1 cellular context compared by ENCODE assay signal in the genomic region with DNA sequence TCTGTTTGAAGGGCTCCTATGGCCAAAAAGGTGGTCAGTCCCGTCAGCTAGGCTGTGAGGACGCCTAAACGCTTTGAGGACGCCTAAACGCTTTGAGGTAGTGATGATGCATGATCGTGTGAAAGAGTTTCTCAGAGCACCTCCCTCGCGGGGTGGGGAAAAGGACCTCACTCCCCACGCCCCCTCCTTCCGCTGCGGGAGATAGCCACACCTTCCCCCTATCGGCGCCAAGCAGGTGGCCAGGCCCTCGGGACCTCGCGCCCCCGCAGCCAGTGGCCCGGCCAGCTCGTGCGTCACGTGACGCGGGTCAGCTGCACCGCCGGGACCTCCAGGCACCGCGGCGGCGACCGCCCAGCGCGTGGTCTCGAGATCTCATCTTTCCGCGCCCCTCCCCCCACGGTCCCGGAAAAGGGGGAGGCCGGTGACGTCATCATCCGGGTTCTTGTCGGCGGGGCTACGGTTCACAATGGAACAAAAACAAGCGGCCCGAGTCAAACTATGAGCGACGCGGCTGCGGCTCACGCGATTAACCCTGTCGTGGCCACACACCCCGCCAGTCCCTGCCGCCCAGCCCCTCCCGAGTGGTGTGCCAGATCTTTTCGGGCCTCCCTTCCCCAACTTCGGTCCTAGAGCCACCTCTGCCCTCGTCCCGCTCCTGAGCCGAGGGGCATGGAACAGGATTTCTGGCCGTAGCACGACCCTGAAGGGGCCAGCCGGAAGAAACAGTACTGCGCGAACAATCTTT.
TF ChIP-seq lines count a peak whose summit lies in the region.

No MANE protein-coding gene starts in this region.

TF ChIP-seq in HepG2, 621 proteins besides CTCF, POLR2A, EP300 and RAD21 (continued from another document and continues in another):
- TF ChIP-seq, protein P1, sequence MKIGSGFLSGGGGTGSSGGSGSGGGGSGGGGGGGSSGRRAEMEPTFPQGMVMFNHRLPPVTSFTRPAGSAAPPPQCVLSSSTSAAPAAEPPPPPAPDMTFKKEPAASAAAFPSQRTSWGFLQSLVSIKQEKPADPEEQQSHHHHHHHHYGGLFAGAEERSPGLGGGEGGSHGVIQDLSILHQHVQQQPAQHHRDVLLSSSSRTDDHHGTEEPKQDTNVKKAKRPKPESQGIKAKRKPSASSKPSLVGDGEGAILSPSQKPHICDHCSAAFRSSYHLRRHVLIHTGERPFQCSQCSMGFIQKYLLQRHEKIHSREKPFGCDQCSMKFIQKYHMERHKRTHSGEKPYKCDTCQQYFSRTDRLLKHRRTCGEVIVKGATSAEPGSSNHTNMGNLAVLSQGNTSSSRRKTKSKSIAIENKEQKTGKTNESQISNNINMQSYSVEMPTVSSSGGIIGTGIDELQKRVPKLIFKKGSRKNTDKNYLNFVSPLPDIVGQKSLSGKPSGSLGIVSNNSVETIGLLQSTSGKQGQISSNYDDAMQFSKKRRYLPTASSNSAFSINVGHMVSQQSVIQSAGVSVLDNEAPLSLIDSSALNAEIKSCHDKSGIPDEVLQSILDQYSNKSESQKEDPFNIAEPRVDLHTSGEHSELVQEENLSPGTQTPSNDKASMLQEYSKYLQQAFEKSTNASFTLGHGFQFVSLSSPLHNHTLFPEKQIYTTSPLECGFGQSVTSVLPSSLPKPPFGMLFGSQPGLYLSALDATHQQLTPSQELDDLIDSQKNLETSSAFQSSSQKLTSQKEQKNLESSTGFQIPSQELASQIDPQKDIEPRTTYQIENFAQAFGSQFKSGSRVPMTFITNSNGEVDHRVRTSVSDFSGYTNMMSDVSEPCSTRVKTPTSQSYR (CRISPR knock-in tag; IDR thresholded peaks at IDR 0.05; ENCODE audit: borderline replicate concordance) = peak; percentile 97
- TF ChIP-seq, protein P2, sequence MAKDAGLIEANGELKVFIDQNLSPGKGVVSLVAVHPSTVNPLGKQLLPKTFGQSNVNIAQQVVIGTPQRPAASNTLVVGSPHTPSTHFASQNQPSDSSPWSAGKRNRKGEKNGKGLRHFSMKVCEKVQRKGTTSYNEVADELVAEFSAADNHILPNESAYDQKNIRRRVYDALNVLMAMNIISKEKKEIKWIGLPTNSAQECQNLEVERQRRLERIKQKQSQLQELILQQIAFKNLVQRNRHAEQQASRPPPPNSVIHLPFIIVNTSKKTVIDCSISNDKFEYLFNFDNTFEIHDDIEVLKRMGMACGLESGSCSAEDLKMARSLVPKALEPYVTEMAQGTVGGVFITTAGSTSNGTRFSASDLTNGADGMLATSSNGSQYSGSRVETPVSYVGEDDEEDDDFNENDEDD (CRISPR knock-in tag; IDR thresholded peaks at IDR 0.05; ENCODE audit: borderline replicate concordance) = peak; percentile 91; the same call in 1 of the 2 replicates
- TF ChIP-seq HMGA1 (CRISPR knock-in tag; conservative IDR thresholded peaks at IDR 0.05) = no peak
- peak; percentile 79; the same call in 1 of the 2 replicates for TF ChIP-seq SAFB2 (CRISPR knock-in tag; IDR thresholded peaks at IDR 0.05; ENCODE audit: borderline replicate concordance, low read depth)
- TF ChIP-seq RFX3 (CRISPR knock-in tag; IDR thresholded peaks at IDR 0.05) = no peak
- peak; percentile 25; the same call in 1 of the 2 replicates for TF ChIP-seq SIN3A (IDR thresholded peaks at IDR 0.05; ENCODE audit: borderline replicate concordance, low read depth, low read length)
- TF ChIP-seq, protein P3, sequence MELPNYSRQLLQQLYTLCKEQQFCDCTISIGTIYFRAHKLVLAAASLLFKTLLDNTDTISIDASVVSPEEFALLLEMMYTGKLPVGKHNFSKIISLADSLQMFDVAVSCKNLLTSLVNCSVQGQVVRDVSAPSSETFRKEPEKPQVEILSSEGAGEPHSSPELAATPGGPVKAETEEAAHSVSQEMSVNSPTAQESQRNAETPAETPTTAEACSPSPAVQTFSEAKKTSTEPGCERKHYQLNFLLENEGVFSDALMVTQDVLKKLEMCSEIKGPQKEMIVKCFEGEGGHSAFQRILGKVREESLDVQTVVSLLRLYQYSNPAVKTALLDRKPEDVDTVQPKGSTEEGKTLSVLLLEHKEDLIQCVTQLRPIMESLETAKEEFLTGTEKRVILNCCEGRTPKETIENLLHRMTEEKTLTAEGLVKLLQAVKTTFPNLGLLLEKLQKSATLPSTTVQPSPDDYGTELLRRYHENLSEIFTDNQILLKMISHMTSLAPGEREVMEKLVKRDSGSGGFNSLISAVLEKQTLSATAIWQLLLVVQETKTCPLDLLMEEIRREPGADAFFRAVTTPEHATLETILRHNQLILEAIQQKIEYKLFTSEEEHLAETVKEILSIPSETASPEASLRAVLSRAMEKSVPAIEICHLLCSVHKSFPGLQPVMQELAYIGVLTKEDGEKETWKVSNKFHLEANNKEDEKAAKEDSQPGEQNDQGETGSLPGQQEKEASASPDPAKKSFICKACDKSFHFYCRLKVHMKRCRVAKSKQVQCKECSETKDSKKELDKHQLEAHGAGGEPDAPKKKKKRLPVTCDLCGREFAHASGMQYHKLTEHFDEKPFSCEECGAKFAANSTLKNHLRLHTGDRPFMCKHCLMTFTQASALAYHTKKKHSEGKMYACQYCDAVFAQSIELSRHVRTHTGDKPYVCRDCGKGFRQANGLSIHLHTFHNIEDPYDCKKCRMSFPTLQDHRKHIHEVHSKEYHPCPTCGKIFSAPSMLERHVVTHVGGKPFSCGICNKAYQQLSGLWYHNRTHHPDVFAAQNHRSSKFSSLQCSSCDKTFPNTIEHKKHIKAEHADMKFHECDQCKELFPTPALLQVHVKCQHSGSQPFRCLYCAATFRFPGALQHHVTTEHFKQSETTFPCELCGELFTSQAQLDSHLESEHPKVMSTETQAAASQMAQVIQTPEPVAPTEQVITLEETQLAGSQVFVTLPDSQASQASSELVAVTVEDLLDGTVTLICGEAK (IDR thresholded peaks at IDR 0.05) = no peak
- TF ChIP-seq, protein P3 (CRISPR knock-in tag; IDR thresholded peaks at IDR 0.05) = peak; percentile 59
- TF ChIP-seq ZNF605 (CRISPR knock-in tag; IDR thresholded peaks at IDR 0.05) = no peak
- peak; percentile 85; the same call in 1 of the 2 replicates for TF ChIP-seq ZNF563 (CRISPR knock-in tag; IDR thresholded peaks at IDR 0.05)
- TF ChIP-seq, protein P4, sequence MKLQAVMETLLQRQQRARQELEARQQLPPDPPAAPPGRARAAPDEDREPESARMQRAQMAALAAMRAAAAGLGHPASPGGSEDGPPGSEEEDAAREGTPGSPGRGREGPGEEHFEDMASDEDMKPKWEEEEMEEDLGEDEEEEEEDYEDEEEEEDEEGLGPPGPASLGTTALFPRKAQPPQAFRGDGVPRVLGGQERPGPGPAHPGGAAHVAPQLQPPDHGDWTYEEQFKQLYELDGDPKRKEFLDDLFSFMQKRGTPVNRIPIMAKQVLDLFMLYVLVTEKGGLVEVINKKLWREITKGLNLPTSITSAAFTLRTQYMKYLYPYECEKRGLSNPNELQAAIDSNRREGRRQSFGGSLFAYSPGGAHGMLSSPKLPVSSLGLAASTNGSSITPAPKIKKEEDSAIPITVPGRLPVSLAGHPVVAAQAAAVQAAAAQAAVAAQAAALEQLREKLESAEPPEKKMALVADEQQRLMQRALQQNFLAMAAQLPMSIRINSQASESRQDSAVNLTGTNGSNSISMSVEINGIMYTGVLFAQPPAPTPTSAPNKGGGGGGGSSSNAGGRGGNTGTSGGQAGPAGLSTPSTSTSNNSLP (IDR thresholded peaks at IDR 0.05; ENCODE audit: low read depth, low read length) = no peak
- no peak for TF ChIP-seq ZNF235 (CRISPR knock-in tag; IDR thresholded peaks at IDR 0.05; ENCODE audit: borderline replicate concordance)
- no peak for TF ChIP-seq KLF12 (CRISPR knock-in tag; IDR thresholded peaks at IDR 0.05; ENCODE audit: borderline replicate concordance)
- TF ChIP-seq, protein P5, sequence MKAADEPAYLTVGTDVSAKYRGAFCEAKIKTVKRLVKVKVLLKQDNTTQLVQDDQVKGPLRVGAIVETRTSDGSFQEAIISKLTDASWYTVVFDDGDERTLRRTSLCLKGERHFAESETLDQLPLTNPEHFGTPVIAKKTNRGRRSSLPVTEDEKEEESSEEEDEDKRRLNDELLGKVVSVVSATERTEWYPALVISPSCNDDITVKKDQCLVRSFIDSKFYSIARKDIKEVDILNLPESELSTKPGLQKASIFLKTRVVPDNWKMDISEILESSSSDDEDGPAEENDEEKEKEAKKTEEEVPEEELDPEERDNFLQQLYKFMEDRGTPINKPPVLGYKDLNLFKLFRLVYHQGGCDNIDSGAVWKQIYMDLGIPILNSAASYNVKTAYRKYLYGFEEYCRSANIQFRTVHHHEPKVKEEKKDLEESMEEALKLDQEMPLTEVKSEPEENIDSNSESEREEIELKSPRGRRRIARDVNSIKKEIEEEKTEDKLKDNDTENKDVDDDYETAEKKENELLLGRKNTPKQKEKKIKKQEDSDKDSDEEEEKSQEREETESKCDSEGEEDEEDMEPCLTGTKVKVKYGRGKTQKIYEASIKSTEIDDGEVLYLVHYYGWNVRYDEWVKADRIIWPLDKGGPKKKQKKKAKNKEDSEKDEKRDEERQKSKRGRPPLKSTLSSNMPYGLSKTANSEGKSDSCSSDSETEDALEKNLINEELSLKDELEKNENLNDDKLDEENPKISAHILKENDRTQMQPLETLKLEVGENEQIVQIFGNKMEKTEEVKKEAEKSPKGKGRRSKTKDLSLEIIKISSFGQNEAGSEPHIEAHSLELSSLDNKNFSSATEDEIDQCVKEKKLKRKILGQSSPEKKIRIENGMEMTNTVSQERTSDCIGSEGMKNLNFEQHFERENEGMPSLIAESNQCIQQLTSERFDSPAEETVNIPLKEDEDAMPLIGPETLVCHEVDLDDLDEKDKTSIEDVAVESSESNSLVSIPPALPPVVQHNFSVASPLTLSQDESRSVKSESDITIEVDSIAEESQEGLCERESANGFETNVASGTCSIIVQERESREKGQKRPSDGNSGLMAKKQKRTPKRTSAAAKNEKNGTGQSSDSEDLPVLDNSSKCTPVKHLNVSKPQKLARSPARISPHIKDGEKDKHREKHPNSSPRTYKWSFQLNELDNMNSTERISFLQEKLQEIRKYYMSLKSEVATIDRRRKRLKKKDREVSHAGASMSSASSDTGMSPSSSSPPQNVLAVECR (CRISPR knock-in tag; IDR thresholded peaks at IDR 0.05; ENCODE audit: borderline replicate concordance) = peak; percentile 73; the same call in 1 of the 2 replicates
- no peak for TF ChIP-seq ARID2 (CRISPR knock-in tag; IDR thresholded peaks at IDR 0.05; ENCODE audit: borderline replicate concordance)
- TF ChIP-seq ZNF713 (CRISPR knock-in tag; IDR thresholded peaks at IDR 0.05) = 0 out of 2 replicates have a peak, but pooled peaks have one; percentile 47
- no peak for TF ChIP-seq ZFAT (CRISPR knock-in tag; conservative IDR thresholded peaks at IDR 0.05)
- TF ChIP-seq ZFX (CRISPR knock-in tag; IDR thresholded peaks at IDR 0.05; ENCODE audit: low read depth) = peak; percentile 41; the same call in 1 of the 2 replicates
- TF ChIP-seq IRF2 (CRISPR knock-in tag; IDR thresholded peaks at IDR 0.05) = peak; percentile 55
- peak; percentile 84 for TF ChIP-seq RBFOX2 (IDR thresholded peaks at IDR 0.05; ENCODE audit: low read depth, low read length)
- TF ChIP-seq, protein P6, sequence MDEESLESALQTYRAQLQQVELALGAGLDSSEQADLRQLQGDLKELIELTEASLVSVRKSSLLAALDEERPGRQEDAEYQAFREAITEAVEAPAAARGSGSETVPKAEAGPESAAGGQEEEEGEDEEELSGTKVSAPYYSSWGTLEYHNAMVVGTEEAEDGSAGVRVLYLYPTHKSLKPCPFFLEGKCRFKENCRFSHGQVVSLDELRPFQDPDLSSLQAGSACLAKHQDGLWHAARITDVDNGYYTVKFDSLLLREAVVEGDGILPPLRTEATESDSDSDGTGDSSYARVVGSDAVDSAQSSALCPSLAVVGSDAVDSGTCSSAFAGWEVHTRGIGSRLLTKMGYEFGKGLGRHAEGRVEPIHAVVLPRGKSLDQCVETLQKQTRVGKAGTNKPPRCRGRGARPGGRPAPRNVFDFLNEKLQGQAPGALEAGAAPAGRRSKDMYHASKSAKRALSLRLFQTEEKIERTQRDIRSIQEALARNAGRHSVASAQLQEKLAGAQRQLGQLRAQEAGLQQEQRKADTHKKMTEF (CRISPR knock-in tag; IDR thresholded peaks at IDR 0.05) = peak; percentile 84
- peak; percentile 51; the same call in 1 of the 2 replicates for TF ChIP-seq ZNF225 (CRISPR knock-in tag; IDR thresholded peaks at IDR 0.05)
- TF ChIP-seq REXO4 (CRISPR knock-in tag; IDR thresholded peaks at IDR 0.05; ENCODE audit: borderline replicate concordance) = no peak
- TF ChIP-seq, protein P7, sequence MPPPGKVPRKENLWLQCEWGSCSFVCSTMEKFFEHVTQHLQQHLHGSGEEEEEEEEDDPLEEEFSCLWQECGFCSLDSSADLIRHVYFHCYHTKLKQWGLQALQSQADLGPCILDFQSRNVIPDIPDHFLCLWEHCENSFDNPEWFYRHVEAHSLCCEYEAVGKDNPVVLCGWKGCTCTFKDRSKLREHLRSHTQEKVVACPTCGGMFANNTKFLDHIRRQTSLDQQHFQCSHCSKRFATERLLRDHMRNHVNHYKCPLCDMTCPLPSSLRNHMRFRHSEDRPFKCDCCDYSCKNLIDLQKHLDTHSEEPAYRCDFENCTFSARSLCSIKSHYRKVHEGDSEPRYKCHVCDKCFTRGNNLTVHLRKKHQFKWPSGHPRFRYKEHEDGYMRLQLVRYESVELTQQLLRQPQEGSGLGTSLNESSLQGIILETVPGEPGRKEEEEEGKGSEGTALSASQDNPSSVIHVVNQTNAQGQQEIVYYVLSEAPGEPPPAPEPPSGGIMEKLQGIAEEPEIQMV (CRISPR knock-in tag; IDR thresholded peaks at IDR 0.05; ENCODE audit: low read depth) = no peak; the same call in 1 of the 2 replicates
- TF ChIP-seq REPIN1 (CRISPR knock-in tag; IDR thresholded peaks at IDR 0.05; ENCODE audit: borderline replicate concordance, low read depth) = peak; percentile 70
- TF ChIP-seq CHD4 (IDR thresholded peaks at IDR 0.05; ENCODE audit: borderline replicate concordance, low read length) = no peak
